ENCODE assay signal across 8 cellular contexts in genomic region chr2:147082850-147083522, GRCh38.
DNase-seq lines count a peak whose midpoint lies in the region; ATAC-seq, FAIRE-seq and TF ChIP-seq lines count a peak whose summit lies in the region.

No MANE protein-coding gene starts in this region.

- no peak for TF ChIP-seq POLR2A in A549 (IDR thresholded peaks at IDR 0.05; ENCODE audit: low read length)

- peak; percentile 5 to 65 for DNase-seq in A549 (ENCODE audit: low read depth in 1 of 2, low spot score in 1 of 2)
- peak; percentile 57 for DNase-seq in NCI-H1105 (lab: John Stamatoyannopoulos, UW)
- peak; percentile 17 for DNase-seq in T-helper 2 cell treated with Interferon-gamma antibody and Interleukin-4, amounts not matched to agents 5 μg/mL and 100 μg/mL, for 36 hours (ENCODE audit: low spot score)
- peak; percentile 82 to 87 for DNase-seq in cardiac fibroblast (ENCODE audit: low read depth in 2 of 2)
- peak; percentile 53 for DNase-seq in kidney glomerular epithelial cell (lab: John Stamatoyannopoulos, UW)
- peak in 2 of 3 donors; percentile 11 to 19 for DNase-seq in stimulated activated CD4-positive, alpha-beta T cell treated with anti-CD3 and anti-CD28 coated beads, TNF-alpha, amount 100 ng/mL, for 1 hour (ENCODE audit: low read depth in 3 of 3, low spot score in 1 of 3)

- WGBS in A549 (ENCODE audit: missing lambda C conversion rate) = 55% methylated on average over 3 of the region's 3 CpGs

- H3K27ac Mint-ChIP-seq in T-helper 2 cell treated with Interferon-gamma antibody and Interleukin-4, amounts not matched to agents 5 μg/mL and 100 μg/mL, for 36 hours = no peak overlapping the region

- POLR2A ChIA-PET in A549 (lab: Yijun Ruan, JAX) = no interaction called here

- peaks cover 18% of the 10 kb centered on the region for H3K27me3 Mint-ChIP-seq in T-helper 2 cell treated with Interferon-gamma antibody and Interleukin-4, amounts not matched to agents 5 μg/mL and 100 μg/mL, for 36 hours (ENCODE audit: low read depth)

- no peaks in the 10 kb centered on the region for H3K9me3 ChIP-seq in A549

- H3K4me3 ChIP-seq in A549 = no peak overlapping the region
- H3K4me3 ChIP-seq in cardiac fibroblast (replicated peaks in 1 of 2; ENCODE audit: low read depth in 2 of 2, low read length in 2 of 2) = no peak overlapping the region

- TF ChIP-seq CTCF in A549 (IDR thresholded peaks at IDR 0.05) (peak; percentile 50), GM12874 (IDR thresholded peaks at IDR 0.05; ENCODE audit: insufficient read depth, low read depth, low read length) (peak; percentile 75), cardiac fibroblast (IDR thresholded peaks at IDR 0.05; ENCODE audit: low read depth, low read length) (peak; percentile 82)

- no peak for FAIRE-seq in A549 (lab: Jason Lieb, UNC)

- H3K9me3 Mint-ChIP-seq in T-helper 2 cell treated with Interferon-gamma antibody and Interleukin-4, amounts not matched to agents 5 μg/mL and 100 μg/mL, for 36 hours = no peaks in the 10 kb centered on the region

- H3K27ac ChIP-seq in A549 = no peak overlapping the region

- H3K4me3 Mint-ChIP-seq in T-helper 2 cell treated with Interferon-gamma antibody and Interleukin-4, amounts not matched to agents 5 μg/mL and 100 μg/mL, for 36 hours = no peak overlapping the region

- no peaks in the 10 kb centered on the region for H3K36me3 Mint-ChIP-seq in T-helper 2 cell treated with Interferon-gamma antibody and Interleukin-4, amounts not matched to agents 5 μg/mL and 100 μg/mL, for 36 hours (ENCODE audit: low read depth)

- CTCF ChIA-PET in A549 (lab: Yijun Ruan, JAX) = interaction anchor here (0.6 to 1.4 kb wide), 8 partner anchors 14 to 830 kb away, joined by 3 to 5 read pairs (median 3); no protein-coding TSS in a partner anchor

- H3K4me2 ChIP-seq in A549 = no peak overlapping the region

- ATAC-seq in A549 (peak; percentile 56 to 79; a peak in 4 of 6 replicates), HG02623 (IDR thresholded peaks at IDR 0.05; ENCODE audit: unreplicated experiment) (peak; percentile 87)

- no peak for TF ChIP-seq EP300 in A549 (IDR thresholded peaks at IDR 0.05)

- peak; percentile 38 to 58; a peak in 4 of 5 replicates for TF ChIP-seq RAD21 in A549 (conservative IDR thresholded peaks at IDR 0.05 in 1 of 2, IDR thresholded peaks at IDR 0.05 in 1 of 2)

- no peaks in the 10 kb centered on the region for H3K4me1 ChIP-seq in A549

- H3K4me1 Mint-ChIP-seq in T-helper 2 cell treated with Interferon-gamma antibody and Interleukin-4, amounts not matched to agents 5 μg/mL and 100 μg/mL, for 36 hours (ENCODE audit: low read depth) = peaks cover 15% of the 10 kb centered on the region

TF ChIP-seq in A549, 52 proteins besides CTCF, POLR2A, EP300 and RAD21:
- TF ChIP-seq SMC3 (IDR thresholded peaks at IDR 0.05) (peak; percentile 27; the same call in 2 of the 3 replicates), SREBF2 (IDR thresholded peaks at IDR 0.05) (no peak)

Comparison
In these comparisons a context has a peak if more than half of its experiments do, and no peak if none do; other contexts are left out.
1. DNase-seq: peak in every context shown above with its lines; median percentile 84 in cardiac fibroblast; 57 in NCI-H1105; 53 in kidney glomerular epithelial cell; 35 in A549; 17 in T-helper 2 cell treated with Interferon-gamma antibody and Interleukin-4, amounts not matched to agents 5 μg/mL and 100 μg/mL, for 36 hours; 15 in stimulated activated CD4-positive, alpha-beta T cell treated with anti-CD3 and anti-CD28 coated beads, TNF-alpha, amount 100 ng/mL, for 1 hour.